Comparison of ENCODE assay signal across 12 cellular contexts in genomic region chr3:58178528-58179234, GRCh38. TPM values are rescaled to one million over a fixed set of nuclear protein-coding genes. Genes with fewer than 3 reads are reported as not detected.
DNase-seq lines count a peak whose midpoint lies in the region; ATAC-seq, FAIRE-seq and TF ChIP-seq lines count a peak whose summit lies in the region.
"Had no signal": no experiment of that assay in that cellular context is flagged by ENCODE, and none has a peak within 500 bp of the region (broad histone marks: within the 10 kb centered on the region; RNA-seq: fewer than 3 reads in every experiment).

No MANE protein-coding gene starts in this region.

- TF ChIP-seq CTCF in CD14-positive monocyte (IDR thresholded peaks at IDR 0.05) = no peak
- TF ChIP-seq CTCF in astrocyte (IDR thresholded peaks at IDR 0.05; ENCODE audit: insufficient read depth, low read depth, low read length) = no peak
- no peak for TF ChIP-seq CTCF in tibial artery (IDR thresholded peaks at IDR 0.05)

- H3K79me2 ChIP-seq in astrocyte (ENCODE audit: insufficient read depth, low read length) = no peaks in the 10 kb centered on the region

- no peaks in the 10 kb centered on the region for H3K9me3 ChIP-seq in HUES64 (ENCODE audit: insufficient read depth, low read depth, low read length)
- H3K9me3 ChIP-seq in astrocyte (ENCODE audit: insufficient read depth, low read depth, low read length) = no peaks in the 10 kb centered on the region
- no peaks in the 10 kb centered on the region for H3K9me3 ChIP-seq in mucosa of stomach (ENCODE audit: control insufficient read depth, low read length)
- H3K9me3 ChIP-seq in tibial artery = no peaks in the 10 kb centered on the region

- H3K4me3 Mint-ChIP-seq in CD14-positive monocyte (peak overlapping the region; percentile 67 to 90), astrocyte (ENCODE audit: unreplicated experiment) (no peak overlapping the region)

- H3K27ac ChIP-seq in HUES64 (ENCODE audit: low read depth, low read length) (no peak overlapping the region), astrocyte (ENCODE audit: low read depth, low read length) (no peak overlapping the region), tibial artery (no peak overlapping the region)

- intact Hi-C loops in CD14-positive monocyte (cut with micrococcal nuclease) = no loop called here
- intact Hi-C loops in tibial artery (cut with DNase I; ENCODE audit: low total_unique reads) = loop anchor here (2.0 to 5.0 kb wide), 2 partner anchors 38 to 119 kb away; no protein-coding TSS in a partner anchor
- intact Hi-C loops in left ventricle myocardium superior (cut with micrococcal nuclease) = no loop called here

- H3K27ac Mint-ChIP-seq in CD14-positive monocyte (no peak overlapping the region), astrocyte (ENCODE audit: unreplicated experiment) (no peak overlapping the region)

- ATAC-seq in left ventricle myocardium superior = no peak
- no peak for ATAC-seq in GM19452 (IDR thresholded peaks at IDR 0.05; ENCODE audit: unreplicated experiment)

- H3K36me3 ChIP-seq in HUES64 (ENCODE audit: insufficient read depth, low read length) (no peaks in the 10 kb centered on the region), astrocyte (ENCODE audit: insufficient read depth, low read length) (no peaks in the 10 kb centered on the region), mucosa of stomach (ENCODE audit: control insufficient read depth, insufficient read depth, low read length) (no peaks in the 10 kb centered on the region), tibial artery (no peaks in the 10 kb centered on the region)

- no peak overlapping the region for H2AFZ ChIP-seq in astrocyte (ENCODE audit: low read depth, low read length)

- H3K36me3 Mint-ChIP-seq in CD14-positive monocyte (no peaks in the 10 kb centered on the region), astrocyte (ENCODE audit: low read depth, unreplicated experiment) (peaks cover 4% of the 10 kb centered on the region)

- peaks cover 10% of the 10 kb centered on the region; the same call in 1 of the 2 replicates for H3K27me3 ChIP-seq in HUES64 (ENCODE audit: insufficient read depth, low read length)
- no peaks in the 10 kb centered on the region for H3K27me3 ChIP-seq in astrocyte (ENCODE audit: insufficient read depth, low read length)
- H3K27me3 ChIP-seq in mucosa of stomach (ENCODE audit: control insufficient read depth, insufficient read depth, low read length) = peaks cover 3% of the 10 kb centered on the region
- no peaks in the 10 kb centered on the region for H3K27me3 ChIP-seq in tibial artery

- peaks cover 10 to 19% (median 13%) of the 10 kb centered on the region in 3 donors for H3K27me3 Mint-ChIP-seq in CD14-positive monocyte (ENCODE audit: low read depth in 3 of 3)
- peaks cover 6% of the 10 kb centered on the region for H3K27me3 Mint-ChIP-seq in astrocyte (ENCODE audit: low read depth, unreplicated experiment)

- peaks cover 0 to 2% (median 0%) of the 10 kb centered on the region in 7 donors for H3K9me3 Mint-ChIP-seq in CD14-positive monocyte
- H3K9me3 Mint-ChIP-seq in astrocyte (ENCODE audit: unreplicated experiment) = no peaks in the 10 kb centered on the region

- H3K4me3 ChIP-seq in HUES64 (ENCODE audit: low read length) (peak overlapping the region; percentile 57; the same call in 1 of the 2 replicates), astrocyte (ENCODE audit: insufficient read depth, low read depth, low read length) (no peak overlapping the region), mucosa of stomach (ENCODE audit: low read length) (no peak overlapping the region), tibial artery (no peak overlapping the region)

- DNase-seq in CD14-positive monocyte (ENCODE audit: low spot score) (no peak), astrocyte (ENCODE audit: low read depth) (no peak), tibial artery (no peak), left ventricle myocardium superior (no peak)
- DNase-seq in activated CD4-positive, CD25-positive, alpha-beta regulatory T cell treated with anti-CD3 and anti-CD28 coated beads, Interleukin-2, amount 50 U/mL, for 72 hours = no peak
- DNase-seq: activated CD8-positive, alpha-beta memory T cell treated with anti-CD3 and anti-CD28 coated beads, Interleukin-2, amount 50 U/mL, for 48 hours; NCI-H1105; stimulated activated CD4-positive, alpha-beta T cell treated with anti-CD3 and anti-CD28 coated beads, Interleukin-2, amount 100 ng/mL, for 48 hours had no signal

- no peaks in the 10 kb centered on the region for H4K20me1 ChIP-seq in astrocyte (ENCODE audit: insufficient read depth, low read length)

- H3K4me2 ChIP-seq in astrocyte (ENCODE audit: low read length) = peak overlapping the region; percentile 83

- H3K4me1 Mint-ChIP-seq in CD14-positive monocyte (peaks cover 42% of the 10 kb centered on the region), astrocyte (ENCODE audit: low read depth, unreplicated experiment) (peaks cover 25% of the 10 kb centered on the region)

- H3K4me1 ChIP-seq in HUES64 (ENCODE audit: insufficient read depth, low read length) = peaks cover 20% of the 10 kb centered on the region
- peaks cover 17% of the 10 kb centered on the region for H3K4me1 ChIP-seq in astrocyte (ENCODE audit: insufficient read depth, low read length)
- H3K4me1 ChIP-seq in mucosa of stomach (ENCODE audit: control insufficient read depth, insufficient read depth, low read length) = peaks cover 58% of the 10 kb centered on the region
- peaks cover 0 to 35% (median 26%) of the 10 kb centered on the region in 4 donors for H3K4me1 ChIP-seq in tibial artery

- FAIRE-seq in astrocyte (lab: Jason Lieb, UNC) = no peak

- H3K9ac ChIP-seq in HUES64 (ENCODE audit: low read depth, low read length) = no peak overlapping the region
- no peak overlapping the region for H3K9ac ChIP-seq in astrocyte (ENCODE audit: low read length)
- peak overlapping the region; percentile 56 for H3K9ac ChIP-seq in mucosa of stomach (ENCODE audit: low read length)

- WGBS in HUES64 = 84% methylated on average over 17 of the region's 17 CpGs

RNA-seq across cellular contexts. Expression of gene DNASE1L3, which starts 32.1 kb away (rescaled TPM):
- not detected for polyA plus RNA-seq in CD14-positive monocyte
- polyA plus RNA-seq in HUES64 (2013, experiment 1 of 2) = not detected
- polyA plus RNA-seq in HUES64 (2013, experiment 2 of 2) = not detected
- total RNA-seq in astrocyte (not detected in 2 replicates), left ventricle myocardium superior (1.9 TPM)
- total RNA-seq: kidney epithelial cell had no signal

RNA-seq across cellular contexts. Expression of gene ABHD6, which starts 58.9 kb away (rescaled TPM):
- 10 to 100 TPM in 1 of 2 donors, 1 to 10 TPM in 1; 9.0 to 11.6 TPM for polyA plus RNA-seq in CD14-positive monocyte
- polyA plus RNA-seq in HUES64 (2013, experiment 1 of 2) = 3.5 TPM
- 5.3 TPM for polyA plus RNA-seq in HUES64 (2013, experiment 2 of 2)
- total RNA-seq in astrocyte = 3.8 and 3.9 TPM in 2 replicates
- total RNA-seq in left ventricle myocardium superior = 9.1 TPM
